8 cellular contexts compared by ENCODE assay signal in the genomic region with DNA sequence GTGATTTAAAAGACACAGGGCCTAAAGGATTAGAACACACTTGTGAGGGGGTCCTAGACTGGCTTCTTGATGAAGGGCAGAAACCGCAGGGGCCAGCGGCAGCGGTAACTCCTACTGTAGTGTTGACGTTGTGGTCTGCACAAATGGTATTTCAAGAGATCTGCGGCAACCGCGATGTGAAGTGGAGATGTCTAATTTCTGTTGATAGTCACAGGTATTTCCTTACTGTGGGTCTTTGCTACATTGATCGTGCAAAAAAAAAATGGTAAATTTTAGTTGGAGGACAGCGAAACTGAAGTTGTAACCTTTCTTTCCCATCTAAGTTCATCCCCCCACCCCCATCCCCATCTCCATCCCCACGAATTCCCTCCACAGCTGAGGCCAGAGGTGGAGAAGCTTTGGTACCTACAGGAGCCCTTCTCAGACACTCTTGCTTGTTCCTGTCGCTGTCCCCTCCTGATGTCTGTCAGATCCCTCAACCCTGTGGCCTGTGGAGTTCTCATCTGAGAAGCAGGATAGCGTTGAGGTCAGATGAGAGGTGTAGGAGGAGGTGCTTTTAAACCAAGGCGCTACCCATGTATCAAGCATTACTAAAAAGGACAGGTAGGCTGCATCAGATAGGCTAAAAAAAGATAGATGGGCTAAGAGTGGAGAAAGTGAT. TPM values are rescaled to one million over a fixed set of nuclear protein-coding genes. Genes with fewer than 3 reads are reported as not detected.
DNase-seq lines count a peak whose midpoint lies in the region; ATAC-seq, FAIRE-seq and TF ChIP-seq lines count a peak whose summit lies in the region.

No MANE protein-coding gene starts in this region.

- in situ Hi-C loops in transverse colon (cut with MboI; ENCODE audit: low pct_ligation_motif_present in 1 of 4, low pct_unique_long_range_greater_than_20kb in 1 of 4, low sequenced_read_pairs in 3 of 4): loop anchor here in 3 of 4 donors (10.0 to 25.0 kb wide), 2 partner anchors 314 to 316 kb away; a partner anchor contains a TSS

- no peaks in the 10 kb centered on the region for H3K27me3 Mint-ChIP-seq in T-helper 1 cell treated with Interleukin-12 subunit alpha and Interleukin-12 subunit beta and Interleukin-4 antibody, amounts not matched to agents 30 μg/mL and 1 μg/mL, for 36 hours (ENCODE audit: low read depth)
- no peaks in the 10 kb centered on the region for H3K27me3 Mint-ChIP-seq in dendritic cell treated with granulocyte-macrophage colony-stimulating factor and Interleukin-4, amounts not matched to agents 40 ng/mL and 50 ng/mL, for 4 days

- WGBS in transverse colon (ENCODE audit: low coverage in 1 of 2), 2 donors: 5 to 6% methylated on average over 4 to 13 of the region's 13 CpGs

- H3K27ac ChIP-seq in lower lobe of right lung (peak overlapping the region; percentile 81), transverse colon (peak overlapping the region; percentile 84 to 92 (median 88))

- H3K4me3 ChIP-seq in lower lobe of right lung (peak overlapping the region; percentile 93), transverse colon (peak overlapping the region; percentile 69 to 95 (median 86))

- TF ChIP-seq CTCF in lower lobe of right lung (IDR thresholded peaks at IDR 0.05) (no peak), transverse colon (IDR thresholded peaks at IDR 0.05) (no peak)

- H3K36me3 Mint-ChIP-seq in T-helper 1 cell treated with Interleukin-12 subunit alpha and Interleukin-12 subunit beta and Interleukin-4 antibody, amounts not matched to agents 30 μg/mL and 1 μg/mL, for 36 hours (ENCODE audit: low read depth): peaks cover 5% of the 10 kb centered on the region
- H3K36me3 Mint-ChIP-seq in dendritic cell treated with granulocyte-macrophage colony-stimulating factor and Interleukin-4, amounts not matched to agents 40 ng/mL and 50 ng/mL, for 4 days (ENCODE audit: low read depth): peaks cover 9% of the 10 kb centered on the region

- H3K36me3 ChIP-seq in lower lobe of right lung: no peaks in the 10 kb centered on the region
- H3K36me3 ChIP-seq in transverse colon: no peaks in the 10 kb centered on the region

- ATAC-seq in GM19372 (IDR thresholded peaks at IDR 0.05; ENCODE audit: low read depth, unreplicated experiment) (peak; percentile 21), lower lobe of right lung (peak; percentile 16 to 37), GM18520 (IDR thresholded peaks at IDR 0.05; ENCODE audit: unreplicated experiment) (no peak)

- intact Hi-C loops in dendritic cell treated with granulocyte-macrophage colony-stimulating factor and Interleukin-4, amounts not matched to agents 40 ng/mL and 50 ng/mL, for 4 days (cut with micrococcal nuclease): loop anchor here (5.0 kb wide), 2 partner anchors 144 to 319 kb away; a partner anchor contains a TSS
- intact Hi-C loops in lower lobe of right lung (cut with DNase I): no loop called here
- intact Hi-C loops in transverse colon (cut with DNase I; ENCODE audit: low total_unique reads): no loop called here

- H3K27ac Mint-ChIP-seq in T-helper 1 cell treated with Interleukin-12 subunit alpha and Interleukin-12 subunit beta and Interleukin-4 antibody, amounts not matched to agents 30 μg/mL and 1 μg/mL, for 36 hours: peak overlapping the region; percentile 94
- H3K27ac Mint-ChIP-seq in dendritic cell treated with granulocyte-macrophage colony-stimulating factor and Interleukin-4, amounts not matched to agents 40 ng/mL and 50 ng/mL, for 4 days: peak overlapping the region; percentile 95

- peak overlapping the region; percentile 94 for H3K4me3 Mint-ChIP-seq in T-helper 1 cell treated with Interleukin-12 subunit alpha and Interleukin-12 subunit beta and Interleukin-4 antibody, amounts not matched to agents 30 μg/mL and 1 μg/mL, for 36 hours
- H3K4me3 Mint-ChIP-seq in dendritic cell treated with granulocyte-macrophage colony-stimulating factor and Interleukin-4, amounts not matched to agents 40 ng/mL and 50 ng/mL, for 4 days: peak overlapping the region; percentile 87

- FAIRE-seq in HTR-8/SVneo (lab: Jason Lieb, UNC): no peak

- peaks cover 37% of the 10 kb centered on the region for H3K4me1 Mint-ChIP-seq in T-helper 1 cell treated with Interleukin-12 subunit alpha and Interleukin-12 subunit beta and Interleukin-4 antibody, amounts not matched to agents 30 μg/mL and 1 μg/mL, for 36 hours (ENCODE audit: low read depth)
- peaks cover 39% of the 10 kb centered on the region for H3K4me1 Mint-ChIP-seq in dendritic cell treated with granulocyte-macrophage colony-stimulating factor and Interleukin-4, amounts not matched to agents 40 ng/mL and 50 ng/mL, for 4 days (ENCODE audit: low read depth)

- H3K27me3 ChIP-seq in lower lobe of right lung (ENCODE audit: low read depth) (no peaks in the 10 kb centered on the region), transverse colon (no peaks in the 10 kb centered on the region)

- no peak for TF ChIP-seq EP300 in transverse colon (IDR thresholded peaks at IDR 0.05; ENCODE audit: low read depth)

- TF ChIP-seq POLR2A in transverse colon (IDR thresholded peaks at IDR 0.05): no peak

- DNase-seq in COR-L47 (lab: John Stamatoyannopoulos, UW) (peak; percentile 17), HTR-8/SVneo (ENCODE audit: insufficient read length, low spot score) (peak; percentile 26), lower lobe of right lung (no peak), transverse colon (peak; percentile 39)

- no peaks in the 10 kb centered on the region for H3K9me3 Mint-ChIP-seq in T-helper 1 cell treated with Interleukin-12 subunit alpha and Interleukin-12 subunit beta and Interleukin-4 antibody, amounts not matched to agents 30 μg/mL and 1 μg/mL, for 36 hours
- H3K9me3 Mint-ChIP-seq in dendritic cell treated with granulocyte-macrophage colony-stimulating factor and Interleukin-4, amounts not matched to agents 40 ng/mL and 50 ng/mL, for 4 days: no peaks in the 10 kb centered on the region

- H3K4me1 ChIP-seq in lower lobe of right lung: peaks cover 14% of the 10 kb centered on the region
- peaks cover 0 to 31% (median 19%) of the 10 kb centered on the region in 4 donors for H3K4me1 ChIP-seq in transverse colon

- H3K9me3 ChIP-seq in lower lobe of right lung (no peaks in the 10 kb centered on the region), transverse colon (no peaks in the 10 kb centered on the region)

RNA-seq across cellular contexts. Expression of a gene that starts 0.6 kb away (rescaled TPM):
- total RNA-seq in lower lobe of right lung (29.5 TPM), transverse colon (10 to 100 TPM; 13.5 to 53.3 (median 37.2) TPM)
